17 cellular contexts compared by ENCODE assay signal in genomic region chr3:99607151-99607550, GRCh38. TPM values are rescaled to one million over a fixed set of nuclear protein-coding genes. Genes with fewer than 3 reads are reported as not detected.
A peak's percentile ranks its signal among the peaks of the same experiment; 100 is the strongest.
DNase-seq lines count a peak whose midpoint lies in the region; ATAC-seq, FAIRE-seq and TF ChIP-seq lines count a peak whose summit lies in the region.
"Had no signal": no experiment of that assay in that cellular context is flagged by ENCODE, and none has a peak within 500 bp of the region (broad histone marks: within the 10 kb centered on the region; RNA-seq: fewer than 3 reads in every experiment).

No MANE protein-coding gene starts in this region.

- ATAC-seq in GM19035 (IDR thresholded peaks at IDR 0.05; ENCODE audit: unreplicated experiment) (peak; percentile 95), HG02588 (IDR thresholded peaks at IDR 0.05; ENCODE audit: unreplicated experiment) (peak; percentile 99), HG03520 (IDR thresholded peaks at IDR 0.05; ENCODE audit: unreplicated experiment) (peak; percentile 85)
- ATAC-seq: activated naive CD8-positive, alpha-beta T cell treated with anti-CD3 and anti-CD28 coated beads, Interleukin-2, amount 50 U/mL, for 24 hours; Right ventricle myocardium inferior had no signal

- DNase-seq in GM12892 (ENCODE audit: insufficient read length) (no peak), iPS-NIHi11 (ENCODE audit: low spot score) (no peak), ureter (ENCODE audit: low spot score) (no peak)
- no peak for DNase-seq in activated T-cell treated with anti-CD3 and anti-CD28 coated beads, Interleukin-2, amount 50 U/mL, for 1 hour
- no peak for DNase-seq in activated CD4-positive, CD25-positive, alpha-beta regulatory T cell (lab: John Stamatoyannopoulos, UW)
- DNase-seq: activated CD4-positive, alpha-beta T cell treated with anti-CD3 and anti-CD28 coated beads, Interleukin-2, amount 10 ng/mL, durations not matched to agents 24 days and 14 days; activated naive CD8-positive, alpha-beta T cell treated with anti-CD3 and anti-CD28 coated beads, Interleukin-2, amount 50 U/mL, for 24 hours; KBM-7; NCI-H2029; NCI-H510A; T-helper 1 cell had no signal

- TF ChIP-seq POLR2A in GM12892 (IDR thresholded peaks at IDR 0.05; ENCODE audit: low read depth, low read length): no peak

- FAIRE-seq in GM12892 (lab: Jason Lieb, UNC): peak; percentile 17
- FAIRE-seq: A204.1, GM19239 had no signal

RNA-seq across cellular contexts. Expression of gene COL8A1, which starts 31.2 kb away (rescaled TPM):
- polyA plus RNA-seq in GM12892 (2012; ENCODE audit: missing spikeins): 0.04 TPM
- total RNA-seq in ureter: 30.2 TPM
